ENCODE assay signal across 9 cellular contexts in the genomic region with DNA sequence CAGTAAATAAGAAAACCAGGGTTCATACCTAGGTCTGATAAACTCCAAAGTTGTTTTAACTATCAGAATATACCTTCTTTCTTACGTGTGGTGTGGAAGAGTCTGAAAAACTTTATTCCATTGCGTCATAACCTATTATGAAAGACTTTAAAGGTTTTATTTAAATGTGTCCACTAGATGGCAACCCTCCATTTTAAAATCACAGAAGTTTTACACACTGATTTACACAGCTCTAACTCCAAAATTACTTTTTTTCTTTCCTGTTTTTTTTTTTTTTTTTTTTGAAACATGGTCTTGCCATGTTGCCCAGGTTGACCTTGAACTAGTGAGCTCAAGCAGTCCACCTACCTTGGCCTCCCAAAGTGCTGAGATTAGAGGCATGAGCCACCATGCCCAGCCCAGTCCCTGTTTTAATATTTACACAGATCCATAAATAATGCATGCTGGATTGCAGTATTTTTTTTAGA. TPM values are rescaled to one million over a fixed set of nuclear protein-coding genes. Genes with fewer than 3 reads are reported as not detected.
DNase-seq lines count a peak whose midpoint lies in the region; ATAC-seq and TF ChIP-seq lines count a peak whose summit lies in the region.
"Had no signal": no experiment of that assay in that cellular context is flagged by ENCODE, and none has a peak within 500 bp of the region (broad histone marks: within the 10 kb centered on the region; RNA-seq: fewer than 3 reads in every experiment).

No MANE protein-coding gene starts in this region.

- no peaks in the 10 kb centered on the region for H3K27me3 Mint-ChIP-seq in natural killer cell treated with Interleukin-12 subunit alpha and Interleukin-12 subunit beta and Interleukin-15 and Interleukin-18, amount 100 ng/mL, for 72 hours
- H3K27me3 Mint-ChIP-seq in T-helper 2 cell treated with Interferon-gamma antibody and Interleukin-4, amounts not matched to agents 5 μg/mL and 100 μg/mL, for 36 hours (ENCODE audit: low read depth) = no peaks in the 10 kb centered on the region

- peak overlapping the region; percentile 35 to 79 for H3K27ac Mint-ChIP-seq in natural killer cell treated with Interleukin-12 subunit alpha and Interleukin-12 subunit beta and Interleukin-15 and Interleukin-18, amount 100 ng/mL, for 72 hours
- no peak overlapping the region for H3K27ac Mint-ChIP-seq in T-helper 2 cell treated with Interferon-gamma antibody and Interleukin-4, amounts not matched to agents 5 μg/mL and 100 μg/mL, for 36 hours

- DNase-seq in Daoy (ENCODE audit: low read depth) (peak; percentile 25), erythroblast (lab: John Stamatoyannopoulos, UW) (peak; percentile 71 to 84), NCI-H187 (lab: John Stamatoyannopoulos, UW) (no peak)
- DNase-seq in natural killer cell treated with Interleukin-12 subunit alpha and Interleukin-12 subunit beta and Interleukin-15 and Interleukin-18, amount 100 ng/mL, for 72 hours (ENCODE audit: low spot score) = no peak
- DNase-seq in T-helper 2 cell treated with Interferon-gamma antibody and Interleukin-4, amounts not matched to agents 5 μg/mL and 100 μg/mL, for 36 hours (ENCODE audit: low spot score) = no peak

- H3K36me3 Mint-ChIP-seq in natural killer cell treated with Interleukin-12 subunit alpha and Interleukin-12 subunit beta and Interleukin-15 and Interleukin-18, amount 100 ng/mL, for 72 hours = no peaks in the 10 kb centered on the region
- H3K36me3 Mint-ChIP-seq in T-helper 2 cell treated with Interferon-gamma antibody and Interleukin-4, amounts not matched to agents 5 μg/mL and 100 μg/mL, for 36 hours (ENCODE audit: low read depth) = no peaks in the 10 kb centered on the region

- no peak overlapping the region for H3K4me3 Mint-ChIP-seq in natural killer cell treated with Interleukin-12 subunit alpha and Interleukin-12 subunit beta and Interleukin-15 and Interleukin-18, amount 100 ng/mL, for 72 hours
- H3K4me3 Mint-ChIP-seq in T-helper 2 cell treated with Interferon-gamma antibody and Interleukin-4, amounts not matched to agents 5 μg/mL and 100 μg/mL, for 36 hours = no peak overlapping the region

- H3K4me1 Mint-ChIP-seq in natural killer cell treated with Interleukin-12 subunit alpha and Interleukin-12 subunit beta and Interleukin-15 and Interleukin-18, amount 100 ng/mL, for 72 hours (ENCODE audit: low read depth in 2 of 2) = peaks cover 3 to 6% of the 10 kb centered on the region in 2 donors
- H3K4me1 Mint-ChIP-seq in T-helper 2 cell treated with Interferon-gamma antibody and Interleukin-4, amounts not matched to agents 5 μg/mL and 100 μg/mL, for 36 hours (ENCODE audit: low read depth) = peaks cover 5% of the 10 kb centered on the region

- TF ChIP-seq POLR2A in erythroblast (IDR thresholded peaks at IDR 0.05; ENCODE audit: low read length) = no peak

- TF ChIP-seq CTCF in LNCAP (IDR thresholded peaks at IDR 0.05) = peak; percentile 51

- ATAC-seq in SK-N-SH treated with all-trans-retinoic acid at 6 μM for 48 hours (peak; percentile 87), GM18517 (IDR thresholded peaks at IDR 0.05; ENCODE audit: unreplicated experiment) (no peak)
- peak; percentile 44 to 62 for ATAC-seq in natural killer cell treated with Interleukin-12 subunit alpha and Interleukin-12 subunit beta and Interleukin-15 and Interleukin-18, amount 100 ng/mL, for 72 hours

- H3K9me3 Mint-ChIP-seq in natural killer cell treated with Interleukin-12 subunit alpha and Interleukin-12 subunit beta and Interleukin-15 and Interleukin-18, amount 100 ng/mL, for 72 hours = no peaks in the 10 kb centered on the region
- no peaks in the 10 kb centered on the region for H3K9me3 Mint-ChIP-seq in T-helper 2 cell treated with Interferon-gamma antibody and Interleukin-4, amounts not matched to agents 5 μg/mL and 100 μg/mL, for 36 hours

TF ChIP-seq in SK-N-SH treated with all-trans-retinoic acid at 6 μM for 48 hours, 23 proteins besides CTCF, POLR2A, EP300 and RAD21:
- TF ChIP-seq, protein P1, sequence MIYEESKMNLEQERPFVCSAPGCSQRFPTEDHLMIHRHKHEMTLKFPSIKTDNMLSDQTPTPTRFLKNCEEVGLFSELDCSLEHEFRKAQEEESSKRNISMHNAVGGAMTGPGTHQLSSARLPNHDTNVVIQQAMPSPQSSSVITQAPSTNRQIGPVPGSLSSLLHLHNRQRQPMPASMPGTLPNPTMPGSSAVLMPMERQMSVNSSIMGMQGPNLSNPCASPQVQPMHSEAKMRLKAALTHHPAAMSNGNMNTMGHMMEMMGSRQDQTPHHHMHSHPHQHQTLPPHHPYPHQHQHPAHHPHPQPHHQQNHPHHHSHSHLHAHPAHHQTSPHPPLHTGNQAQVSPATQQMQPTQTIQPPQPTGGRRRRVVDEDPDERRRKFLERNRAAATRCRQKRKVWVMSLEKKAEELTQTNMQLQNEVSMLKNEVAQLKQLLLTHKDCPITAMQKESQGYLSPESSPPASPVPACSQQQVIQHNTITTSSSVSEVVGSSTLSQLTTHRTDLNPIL (CRISPR knock-in tag; IDR thresholded peaks at IDR 0.05; ENCODE audit: low read depth) = no peak
- no peak for TF ChIP-seq BACH2 (CRISPR knock-in tag; IDR thresholded peaks at IDR 0.05; ENCODE audit: borderline replicate concordance)
- TF ChIP-seq, protein P2, sequence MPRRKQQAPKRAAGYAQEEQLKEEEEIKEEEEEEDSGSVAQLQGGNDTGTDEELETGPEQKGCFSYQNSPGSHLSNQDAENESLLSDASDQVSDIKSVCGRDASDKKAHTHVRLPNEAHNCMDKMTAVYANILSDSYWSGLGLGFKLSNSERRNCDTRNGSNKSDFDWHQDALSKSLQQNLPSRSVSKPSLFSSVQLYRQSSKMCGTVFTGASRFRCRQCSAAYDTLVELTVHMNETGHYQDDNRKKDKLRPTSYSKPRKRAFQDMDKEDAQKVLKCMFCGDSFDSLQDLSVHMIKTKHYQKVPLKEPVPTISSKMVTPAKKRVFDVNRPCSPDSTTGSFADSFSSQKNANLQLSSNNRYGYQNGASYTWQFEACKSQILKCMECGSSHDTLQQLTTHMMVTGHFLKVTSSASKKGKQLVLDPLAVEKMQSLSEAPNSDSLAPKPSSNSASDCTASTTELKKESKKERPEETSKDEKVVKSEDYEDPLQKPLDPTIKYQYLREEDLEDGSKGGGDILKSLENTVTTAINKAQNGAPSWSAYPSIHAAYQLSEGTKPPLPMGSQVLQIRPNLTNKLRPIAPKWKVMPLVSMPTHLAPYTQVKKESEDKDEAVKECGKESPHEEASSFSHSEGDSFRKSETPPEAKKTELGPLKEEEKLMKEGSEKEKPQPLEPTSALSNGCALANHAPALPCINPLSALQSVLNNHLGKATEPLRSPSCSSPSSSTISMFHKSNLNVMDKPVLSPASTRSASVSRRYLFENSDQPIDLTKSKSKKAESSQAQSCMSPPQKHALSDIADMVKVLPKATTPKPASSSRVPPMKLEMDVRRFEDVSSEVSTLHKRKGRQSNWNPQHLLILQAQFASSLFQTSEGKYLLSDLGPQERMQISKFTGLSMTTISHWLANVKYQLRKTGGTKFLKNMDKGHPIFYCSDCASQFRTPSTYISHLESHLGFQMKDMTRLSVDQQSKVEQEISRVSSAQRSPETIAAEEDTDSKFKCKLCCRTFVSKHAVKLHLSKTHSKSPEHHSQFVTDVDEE (CRISPR knock-in tag; IDR thresholded peaks at IDR 0.05) = no peak
- TF ChIP-seq TCF4 (CRISPR knock-in tag; IDR thresholded peaks at IDR 0.05; ENCODE audit: borderline replicate concordance) = no peak
- TF ChIP-seq TOX (CRISPR knock-in tag; IDR thresholded peaks at IDR 0.05; ENCODE audit: borderline replicate concordance) = no peak
- no peak for TF ChIP-seq PPARA (CRISPR knock-in tag; IDR thresholded peaks at IDR 0.05; ENCODE audit: borderline replicate concordance)
- no peak for TF ChIP-seq CSDC2 (CRISPR knock-in tag; IDR thresholded peaks at IDR 0.05)
- no peak for TF ChIP-seq RARB (CRISPR knock-in tag; IDR thresholded peaks at IDR 0.05)
- no peak for TF ChIP-seq ZNF70 (CRISPR knock-in tag; IDR thresholded peaks at IDR 0.05)
- no peak for TF ChIP-seq ISL1 (CRISPR knock-in tag; IDR thresholded peaks at IDR 0.05)
- no peak for TF ChIP-seq ZFP30 (CRISPR knock-in tag; IDR thresholded peaks at IDR 0.05)
- TF ChIP-seq, protein P3, sequence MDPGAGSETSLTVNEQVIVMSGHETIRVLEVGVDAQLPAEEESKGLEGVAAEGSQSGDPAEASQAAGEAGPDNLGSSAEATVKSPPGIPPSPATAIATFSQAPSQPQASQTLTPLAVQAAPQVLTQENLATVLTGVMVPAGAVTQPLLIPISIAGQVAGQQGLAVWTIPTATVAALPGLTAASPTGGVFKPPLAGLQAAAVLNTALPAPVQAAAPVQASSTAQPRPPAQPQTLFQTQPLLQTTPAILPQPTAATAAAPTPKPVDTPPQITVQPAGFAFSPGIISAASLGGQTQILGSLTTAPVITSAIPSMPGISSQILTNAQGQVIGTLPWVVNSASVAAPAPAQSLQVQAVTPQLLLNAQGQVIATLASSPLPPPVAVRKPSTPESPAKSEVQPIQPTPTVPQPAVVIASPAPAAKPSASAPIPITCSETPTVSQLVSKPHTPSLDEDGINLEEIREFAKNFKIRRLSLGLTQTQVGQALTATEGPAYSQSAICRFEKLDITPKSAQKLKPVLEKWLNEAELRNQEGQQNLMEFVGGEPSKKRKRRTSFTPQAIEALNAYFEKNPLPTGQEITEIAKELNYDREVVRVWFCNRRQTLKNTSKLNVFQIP (CRISPR knock-in tag; IDR thresholded peaks at IDR 0.05; ENCODE audit: borderline replicate concordance, low read depth) = no peak
- TF ChIP-seq SNAI2 (CRISPR knock-in tag; IDR thresholded peaks at IDR 0.05) = no peak
- TF ChIP-seq, protein P4, sequence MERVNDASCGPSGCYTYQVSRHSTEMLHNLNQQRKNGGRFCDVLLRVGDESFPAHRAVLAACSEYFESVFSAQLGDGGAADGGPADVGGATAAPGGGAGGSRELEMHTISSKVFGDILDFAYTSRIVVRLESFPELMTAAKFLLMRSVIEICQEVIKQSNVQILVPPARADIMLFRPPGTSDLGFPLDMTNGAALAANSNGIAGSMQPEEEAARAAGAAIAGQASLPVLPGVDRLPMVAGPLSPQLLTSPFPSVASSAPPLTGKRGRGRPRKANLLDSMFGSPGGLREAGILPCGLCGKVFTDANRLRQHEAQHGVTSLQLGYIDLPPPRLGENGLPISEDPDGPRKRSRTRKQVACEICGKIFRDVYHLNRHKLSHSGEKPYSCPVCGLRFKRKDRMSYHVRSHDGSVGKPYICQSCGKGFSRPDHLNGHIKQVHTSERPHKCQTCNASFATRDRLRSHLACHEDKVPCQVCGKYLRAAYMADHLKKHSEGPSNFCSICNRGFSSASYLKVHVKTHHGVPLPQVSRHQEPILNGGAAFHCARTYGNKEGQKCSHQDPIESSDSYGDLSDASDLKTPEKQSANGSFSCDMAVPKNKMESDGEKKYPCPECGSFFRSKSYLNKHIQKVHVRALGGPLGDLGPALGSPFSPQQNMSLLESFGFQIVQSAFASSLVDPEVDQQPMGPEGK (CRISPR knock-in tag; IDR thresholded peaks at IDR 0.05; ENCODE audit: borderline replicate concordance) = no peak
- no peak for TF ChIP-seq OSR1 (CRISPR knock-in tag; IDR thresholded peaks at IDR 0.05)
- TF ChIP-seq ZNF565 (CRISPR knock-in tag; conservative IDR thresholded peaks at IDR 0.05; ENCODE audit: low read depth) = no peak
TF ChIP-seq in SK-N-SH treated with all-trans-retinoic acid at 6 μM for 48 hours: peak in this region for 0.

RNA-seq across cellular contexts. Expression of a gene that starts 17.3 kb away (rescaled TPM):
- not detected in 2 replicates for total RNA-seq in Daoy (2014; rRNA removed; shearing (Covaris generic))
- not detected for total RNA-seq in natural killer cell treated with Interleukin-12 subunit alpha and Interleukin-12 subunit beta and Interleukin-15 and Interleukin-18, amount 100 ng/mL, for 72 hours
- total RNA-seq: activated CD8-positive, alpha-beta memory T cell treated with anti-CD3 and anti-CD28 coated beads for 36 hours had no signal

Comparison
In these comparisons a context has a peak if more than half of its experiments do, and no peak if none do; other contexts are left out.
1. DNase-seq: peak in Daoy (single experiment) and erythroblast (2 of 2); none in natural killer cell treated with Interleukin-12 subunit alpha and Interleukin-12 subunit beta and Interleukin-15 and Interleukin-18, amount 100 ng/mL, for 72 hours (single experiment), T-helper 2 cell treated with Interferon-gamma antibody and Interleukin-4, amounts not matched to agents 5 μg/mL and 100 μg/mL, for 36 hours (single experiment) and NCI-H187 (0 of 2).